Comparison of ENCODE assay signal across 8 cellular contexts in the genomic region with DNA sequence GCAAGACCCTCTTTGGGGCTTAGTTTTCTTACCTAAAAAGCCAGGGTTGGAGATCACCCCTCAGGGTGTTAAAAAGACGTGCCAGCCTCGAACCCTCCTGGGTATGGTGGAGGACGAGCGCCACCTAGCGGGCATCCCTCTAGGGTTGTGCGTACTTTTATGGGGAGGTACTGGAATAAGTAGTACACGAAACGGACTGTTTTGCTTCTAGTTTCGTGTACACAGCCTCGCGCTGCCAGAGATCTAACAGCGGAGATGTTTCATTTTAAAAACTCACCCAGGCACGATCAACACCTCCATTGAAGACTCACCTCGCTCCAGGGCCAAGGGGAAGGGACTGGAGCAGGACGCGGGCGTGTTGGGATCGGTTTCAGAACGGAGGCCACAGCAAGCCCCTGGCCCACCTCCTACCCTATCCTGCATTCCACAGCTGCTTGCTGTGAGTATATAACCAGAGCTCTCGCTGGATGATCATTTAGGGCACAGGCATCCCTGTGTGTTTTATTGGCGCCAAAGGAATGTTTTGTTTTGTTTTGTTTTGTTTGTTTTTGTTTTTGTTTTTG.
DNase-seq lines count a peak whose midpoint lies in the region; ATAC-seq and TF ChIP-seq lines count a peak whose summit lies in the region.

No MANE protein-coding gene starts in this region.

- ATAC-seq in GM18909 (IDR thresholded peaks at IDR 0.05; ENCODE audit: poor library complexity, unreplicated experiment) (peak; percentile 80), HG03175 (IDR thresholded peaks at IDR 0.05; ENCODE audit: unreplicated experiment) (peak; percentile 79)

- TF ChIP-seq CTCF in AG09319 (IDR thresholded peaks at IDR 0.05; ENCODE audit: low read depth, low read length), result peak; percentile 92

- DNase-seq in AG09319 (ENCODE audit: extremely low read depth, low read depth) (peak; percentile 40), NCI-H2227 treated with DMSO at 0.1 percent for 48 hours (lab: John Stamatoyannopoulos, UW) (peak; percentile 30), kidney glomerular epithelial cell (lab: John Stamatoyannopoulos, UW) (peak; percentile 55)
- DNase-seq in activated CD4-positive, CD25-positive, alpha-beta regulatory T cell (lab: John Stamatoyannopoulos, UW), result peak; percentile 20 to 88 (median 67)
- DNase-seq in central memory CD4-positive, alpha-beta T cell, result peak; percentile 68
- DNase-seq in stimulated activated CD4-positive, alpha-beta T cell treated with anti-CD3 and anti-CD28 coated beads, Interleukin-1b, Interleukin-23, amount 100 ng/mL, for 48 hours, result peak; percentile 89

Comparison
In these comparisons a context has a peak if more than half of its experiments do, and no peak if none do; other contexts are left out.
1. Peak in every context shown above with its lines: DNase-seq and ATAC-seq.
2. DNase-seq: peak in every context shown above with its lines; median percentile 89 in stimulated activated CD4-positive, alpha-beta T cell treated with anti-CD3 and anti-CD28 coated beads, Interleukin-1b, Interleukin-23, amount 100 ng/mL, for 48 hours; 68 in central memory CD4-positive, alpha-beta T cell; 67 in activated CD4-positive, CD25-positive, alpha-beta regulatory T cell; 55 in kidney glomerular epithelial cell; 40 in AG09319; 30 in NCI-H2227 treated with DMSO at 0.1 percent for 48 hours.